ENCODE assay signal across 8 cellular contexts in genomic region chr9:91060520-91061343, GRCh38.
A peak's percentile ranks its signal among the peaks of the same experiment; 100 is the strongest.
DNase-seq lines count a peak whose midpoint lies in the region; ATAC-seq and TF ChIP-seq lines count a peak whose summit lies in the region.

No MANE protein-coding gene starts in this region.

- no peaks in the 10 kb centered on the region; the same call in 1 of the 2 replicates for H3K27me3 Mint-ChIP-seq in HFFc6 (ENCODE audit: insufficient read depth)
- peaks cover 43% of the 10 kb centered on the region for H3K27me3 Mint-ChIP-seq in activated naive CD4-positive, alpha-beta T cell treated with anti-CD3 and anti-CD28 coated beads, Interleukin-2, amount 10 ng/mL, durations not matched to agents 7 days and 5 days

- intact Hi-C loops in Panc1 (cut with micrococcal nuclease; ENCODE audit: unreplicated experiment) = no loop called here

- POLR2A ChIA-PET in Panc1 (lab: Charles Lee) = no interaction called here

- H3K27me3 ChIP-seq in Panc1 (ENCODE audit: control insufficient read depth, insufficient read depth, low read length) (no peaks in the 10 kb centered on the region), gastroesophageal sphincter (no peaks in the 10 kb centered on the region)

- ATAC-seq in Panc1 (peak; percentile 80), gastroesophageal sphincter (peak; percentile 83), GM19397 (IDR thresholded peaks at IDR 0.05; ENCODE audit: unreplicated experiment) (no peak), GM21529 (IDR thresholded peaks at IDR 0.05; ENCODE audit: unreplicated experiment) (no peak)
- ATAC-seq in stimulated activated naive CD8-positive, alpha-beta T cell treated with anti-CD3 and anti-CD28 coated beads, Interleukin-15, Interleukin-2, amounts not matched to agents 100 U/mL and 50 U/mL, for 24 hours = peak; percentile 58

- H3K36me3 ChIP-seq in Panc1 (ENCODE audit: control insufficient read depth, insufficient read depth, low read length) (no peaks in the 10 kb centered on the region), gastroesophageal sphincter (no peaks in the 10 kb centered on the region)

- H3K9me3 ChIP-seq in Panc1 (ENCODE audit: control insufficient read depth, insufficient read depth, low read depth, low read length) (no peaks in the 10 kb centered on the region), gastroesophageal sphincter (no peaks in the 10 kb centered on the region)

- H3K27ac ChIP-seq in Panc1 (ENCODE audit: low read length) = no peak overlapping the region
- peak overlapping the region in 3 of 4 donors; percentile 36 to 56 (median 44) for H3K27ac ChIP-seq in gastroesophageal sphincter

- TF ChIP-seq POLR2A in gastroesophageal sphincter (IDR thresholded peaks at IDR 0.05) = no peak

- H3K4me3 Mint-ChIP-seq in HFFc6 = peak overlapping the region; percentile 76
- H3K4me3 Mint-ChIP-seq in activated naive CD4-positive, alpha-beta T cell treated with anti-CD3 and anti-CD28 coated beads, Interleukin-2, amount 10 ng/mL, durations not matched to agents 7 days and 5 days = no peak overlapping the region

- peak; percentile 95 for DNase-seq in HFFc6
- DNase-seq in Panc1 (ENCODE audit: low read depth, low spot score) = peak; percentile 78
- no peak for DNase-seq in stimulated activated naive CD8-positive, alpha-beta T cell treated with anti-CD3 and anti-CD28 coated beads, Interleukin-15, Interleukin-2, amounts not matched to agents 100 U/mL and 50 U/mL, for 24 hours
- no peak for DNase-seq in NCI-H82 (lab: John Stamatoyannopoulos, UW)
- no peak for DNase-seq in activated naive CD4-positive, alpha-beta T cell treated with anti-CD3 and anti-CD28 coated beads, Interleukin-2, amount 10 ng/mL, durations not matched to agents 7 days and 5 days

- peak overlapping the region in 1 of 2 experiments; percentile 33; a peak in 2 of 4 replicates for H3K4me3 ChIP-seq in Panc1 (ENCODE audit: low read depth in 2 of 2, low read length in 2 of 2)
- no peak overlapping the region for H3K4me3 ChIP-seq in gastroesophageal sphincter

- peak overlapping the region; percentile 93 for H3K27ac Mint-ChIP-seq in HFFc6
- H3K27ac Mint-ChIP-seq in activated naive CD4-positive, alpha-beta T cell treated with anti-CD3 and anti-CD28 coated beads, Interleukin-2, amount 10 ng/mL, durations not matched to agents 7 days and 5 days = no peak overlapping the region

- peaks cover 50% of the 10 kb centered on the region for H3K4me1 Mint-ChIP-seq in HFFc6 (ENCODE audit: low read depth)
- peaks cover 4% of the 10 kb centered on the region for H3K4me1 Mint-ChIP-seq in activated naive CD4-positive, alpha-beta T cell treated with anti-CD3 and anti-CD28 coated beads, Interleukin-2, amount 10 ng/mL, durations not matched to agents 7 days and 5 days

- CTCF ChIA-PET in Panc1 (lab: Charles Lee) = no interaction called here
- CTCF ChIA-PET in activated naive CD4-positive, alpha-beta T cell treated with anti-CD3 and anti-CD28 coated beads, Interleukin-2, amount 10 ng/mL, durations not matched to agents 7 days and 5 days (lab: Charles Lee) = no interaction called here

- in situ Hi-C loops in Panc1 (cut with HindIII; ENCODE audit: low pct_unique_long_range_greater_than_20kb, low sequenced_read_pairs) = no loop called here

- TF ChIP-seq EP300 in gastroesophageal sphincter (IDR thresholded peaks at IDR 0.05) = no peak

- TF ChIP-seq CTCF in HFFc6 (IDR thresholded peaks at IDR 0.05) = no peak
- TF ChIP-seq CTCF in Panc1 (IDR thresholded peaks at IDR 0.05) = no peak
- TF ChIP-seq CTCF in gastroesophageal sphincter (IDR thresholded peaks at IDR 0.05) = no peak

- no peaks in the 10 kb centered on the region for H3K4me1 ChIP-seq in Panc1 (ENCODE audit: control insufficient read depth, insufficient read depth, low read length)
- peaks cover 0 to 11% (median 4%) of the 10 kb centered on the region in 3 donors for H3K4me1 ChIP-seq in gastroesophageal sphincter

- 43 to 45% methylated on average over 8 of the region's 8 CpGs for WGBS in gastroesophageal sphincter (ENCODE audit: low coverage in 1 of 2), 2 donors

- no TSS peak for BruUV-seq in Panc1 (replicated peaks; lab: Mats Ljungman, UMichigan)

- no peaks in the 10 kb centered on the region for H3K36me3 Mint-ChIP-seq in HFFc6 (ENCODE audit: low read depth)
- peaks cover 4% of the 10 kb centered on the region for H3K36me3 Mint-ChIP-seq in activated naive CD4-positive, alpha-beta T cell treated with anti-CD3 and anti-CD28 coated beads, Interleukin-2, amount 10 ng/mL, durations not matched to agents 7 days and 5 days

- no peaks in the 10 kb centered on the region for H3K9me3 Mint-ChIP-seq in HFFc6
- H3K9me3 Mint-ChIP-seq in activated naive CD4-positive, alpha-beta T cell treated with anti-CD3 and anti-CD28 coated beads, Interleukin-2, amount 10 ng/mL, durations not matched to agents 7 days and 5 days = no peaks in the 10 kb centered on the region

Comparison
In these comparisons a context has a peak if more than half of its experiments do, and no peak if none do; other contexts are left out.
1. DNase-seq: peak in HFFc6 (single experiment) and Panc1 (single experiment); none in stimulated activated naive CD8-positive, alpha-beta T cell treated with anti-CD3 and anti-CD28 coated beads, Interleukin-15, Interleukin-2, amounts not matched to agents 100 U/mL and 50 U/mL, for 24 hours (single experiment), NCI-H82 (single experiment) and activated naive CD4-positive, alpha-beta T cell treated with anti-CD3 and anti-CD28 coated beads, Interleukin-2, amount 10 ng/mL, durations not matched to agents 7 days and 5 days (single experiment).
2. ATAC-seq: peak in Panc1 (single experiment), gastroesophageal sphincter (single experiment) and stimulated activated naive CD8-positive, alpha-beta T cell treated with anti-CD3 and anti-CD28 coated beads, Interleukin-15, Interleukin-2, amounts not matched to agents 100 U/mL and 50 U/mL, for 24 hours (single experiment); none in GM19397 (single experiment) and GM21529 (single experiment).